In the genomic region with DNA sequence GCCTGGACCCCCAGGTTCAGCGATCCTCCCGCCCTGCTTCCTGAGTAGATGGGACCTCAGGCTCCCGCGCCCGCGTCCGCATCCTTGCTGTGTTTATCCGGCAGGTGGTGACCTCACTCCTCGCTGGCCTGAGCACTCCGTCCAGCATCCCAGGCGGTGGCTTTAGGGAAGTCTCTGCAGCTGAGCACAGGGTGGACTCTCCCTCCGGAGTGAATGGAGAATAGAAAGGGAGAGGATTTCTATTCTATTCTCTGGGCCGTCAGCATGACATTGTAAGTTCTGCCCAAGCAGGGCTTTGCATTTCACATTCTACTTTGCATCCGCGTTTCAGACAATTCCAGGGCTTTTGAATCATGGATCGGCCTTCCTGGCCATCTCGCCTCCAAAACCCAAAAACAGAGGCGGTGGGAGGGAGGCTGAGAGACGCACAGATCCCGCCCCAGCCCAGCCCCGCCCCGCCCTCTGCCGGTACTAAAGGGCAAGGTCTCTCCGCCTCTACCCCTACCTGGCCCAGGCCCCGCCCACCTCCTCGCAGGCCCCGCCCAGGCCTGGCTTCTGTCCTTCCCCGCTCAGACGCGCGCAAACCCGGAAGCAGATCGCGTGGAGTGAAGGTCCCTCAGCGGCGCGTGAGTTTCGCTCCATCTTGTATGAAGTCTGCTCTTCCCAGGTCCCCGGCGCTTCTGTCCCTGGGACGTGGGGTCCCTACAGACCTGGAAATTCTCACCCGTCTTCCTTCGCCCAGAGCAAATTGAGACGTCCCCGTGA, we compare ENCODE assay signal across 1 cellular context.
TF ChIP-seq lines count a peak whose summit lies in the region.

Gene ZNF525 (plus strand): TSS at position 572 of the 765 bp plus-strand sequence. CDS start 6,577 bp downstream, outside the sequence.

TF ChIP-seq in HepG2, 621 proteins besides CTCF, POLR2A, EP300 and RAD21 (continued from another document):
- TF ChIP-seq UBTF (CRISPR knock-in tag; IDR thresholded peaks at IDR 0.05): 0 out of 2 replicates have a peak, but pooled peaks have one; percentile 17
- TF ChIP-seq ZNF326 (CRISPR knock-in tag; IDR thresholded peaks at IDR 0.05; ENCODE audit: borderline replicate concordance): no peak
- TF ChIP-seq, protein P1, sequence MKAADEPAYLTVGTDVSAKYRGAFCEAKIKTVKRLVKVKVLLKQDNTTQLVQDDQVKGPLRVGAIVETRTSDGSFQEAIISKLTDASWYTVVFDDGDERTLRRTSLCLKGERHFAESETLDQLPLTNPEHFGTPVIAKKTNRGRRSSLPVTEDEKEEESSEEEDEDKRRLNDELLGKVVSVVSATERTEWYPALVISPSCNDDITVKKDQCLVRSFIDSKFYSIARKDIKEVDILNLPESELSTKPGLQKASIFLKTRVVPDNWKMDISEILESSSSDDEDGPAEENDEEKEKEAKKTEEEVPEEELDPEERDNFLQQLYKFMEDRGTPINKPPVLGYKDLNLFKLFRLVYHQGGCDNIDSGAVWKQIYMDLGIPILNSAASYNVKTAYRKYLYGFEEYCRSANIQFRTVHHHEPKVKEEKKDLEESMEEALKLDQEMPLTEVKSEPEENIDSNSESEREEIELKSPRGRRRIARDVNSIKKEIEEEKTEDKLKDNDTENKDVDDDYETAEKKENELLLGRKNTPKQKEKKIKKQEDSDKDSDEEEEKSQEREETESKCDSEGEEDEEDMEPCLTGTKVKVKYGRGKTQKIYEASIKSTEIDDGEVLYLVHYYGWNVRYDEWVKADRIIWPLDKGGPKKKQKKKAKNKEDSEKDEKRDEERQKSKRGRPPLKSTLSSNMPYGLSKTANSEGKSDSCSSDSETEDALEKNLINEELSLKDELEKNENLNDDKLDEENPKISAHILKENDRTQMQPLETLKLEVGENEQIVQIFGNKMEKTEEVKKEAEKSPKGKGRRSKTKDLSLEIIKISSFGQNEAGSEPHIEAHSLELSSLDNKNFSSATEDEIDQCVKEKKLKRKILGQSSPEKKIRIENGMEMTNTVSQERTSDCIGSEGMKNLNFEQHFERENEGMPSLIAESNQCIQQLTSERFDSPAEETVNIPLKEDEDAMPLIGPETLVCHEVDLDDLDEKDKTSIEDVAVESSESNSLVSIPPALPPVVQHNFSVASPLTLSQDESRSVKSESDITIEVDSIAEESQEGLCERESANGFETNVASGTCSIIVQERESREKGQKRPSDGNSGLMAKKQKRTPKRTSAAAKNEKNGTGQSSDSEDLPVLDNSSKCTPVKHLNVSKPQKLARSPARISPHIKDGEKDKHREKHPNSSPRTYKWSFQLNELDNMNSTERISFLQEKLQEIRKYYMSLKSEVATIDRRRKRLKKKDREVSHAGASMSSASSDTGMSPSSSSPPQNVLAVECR (CRISPR knock-in tag; IDR thresholded peaks at IDR 0.05; ENCODE audit: borderline replicate concordance): peak; percentile 51; the same call in 1 of the 2 replicates
- 0 out of 2 replicates have a peak, but pooled peaks have one; percentile 27 for TF ChIP-seq ZFP91 (CRISPR knock-in tag; IDR thresholded peaks at IDR 0.05; ENCODE audit: borderline replicate concordance)
- no peak for TF ChIP-seq E2F1 (CRISPR knock-in tag; IDR thresholded peaks at IDR 0.05)
- peak; percentile 73 for TF ChIP-seq GABPB1 (CRISPR knock-in tag; IDR thresholded peaks at IDR 0.05)
